In genomic region chr12:89960011-89960507, GRCh38 we compare ENCODE assay signal across 8 cellular contexts.
DNase-seq lines count a peak whose midpoint lies in the region; ATAC-seq and TF ChIP-seq lines count a peak whose summit lies in the region.

No MANE protein-coding gene starts in this region.

- no peak overlapping the region for H3K27ac ChIP-seq in endodermal cell (ENCODE audit: low read depth, low read length)

- no peaks in the 10 kb centered on the region for H3K9me3 ChIP-seq in endodermal cell (ENCODE audit: control insufficient read depth, low read length)

- DNase-seq in EL, result peak; percentile 63
- peak; percentile 73 for DNase-seq in epithelial cell of proximal tubule (ENCODE audit: low read depth)
- DNase-seq in endodermal cell, result no peak
- DNase-seq in progenitor cell of endocrine pancreas (ENCODE audit: low spot score, unreplicated experiment), result no peak
- DNase-seq in NCI-H187 (lab: John Stamatoyannopoulos, UW), result no peak
- no peak for DNase-seq in NCI-H524 (lab: John Stamatoyannopoulos, UW)

- H3K4me3 ChIP-seq in epithelial cell of proximal tubule (ENCODE audit: low read depth, low read length), result no peak overlapping the region
- no peak overlapping the region for H3K4me3 ChIP-seq in endodermal cell (ENCODE audit: low read length)

- H3K27ac Mint-ChIP-seq in endodermal cell, result no peak overlapping the region
- no peak overlapping the region for H3K27ac Mint-ChIP-seq in progenitor cell of endocrine pancreas

- ATAC-seq in GM19395 (IDR thresholded peaks at IDR 0.05; ENCODE audit: unreplicated experiment) (peak; percentile 95), HG03196 (IDR thresholded peaks at IDR 0.05; ENCODE audit: unreplicated experiment) (peak; percentile 98)

- H3K36me3 ChIP-seq in endodermal cell (ENCODE audit: control insufficient read depth, insufficient read depth, low read length), result no peaks in the 10 kb centered on the region

- H3K27me3 Mint-ChIP-seq in endodermal cell (ENCODE audit: insufficient read depth), result no peaks in the 10 kb centered on the region
- H3K27me3 Mint-ChIP-seq in progenitor cell of endocrine pancreas, result peaks cover 2% of the 10 kb centered on the region

- TF ChIP-seq CTCF in epithelial cell of proximal tubule (conservative IDR thresholded peaks at IDR 0.05; ENCODE audit: low read depth, low read length), result no peak
- no peak for TF ChIP-seq CTCF in endodermal cell (conservative IDR thresholded peaks at IDR 0.05)
- no peak for TF ChIP-seq CTCF in progenitor cell of endocrine pancreas (IDR thresholded peaks at IDR 0.05; ENCODE audit: unreplicated experiment)

- no peaks in the 10 kb centered on the region for H3K4me1 Mint-ChIP-seq in endodermal cell
- H3K4me1 Mint-ChIP-seq in progenitor cell of endocrine pancreas (ENCODE audit: low read depth), result no peaks in the 10 kb centered on the region

- H3K36me3 Mint-ChIP-seq in endodermal cell (ENCODE audit: low read depth) (no peaks in the 10 kb centered on the region), progenitor cell of endocrine pancreas (ENCODE audit: insufficient read depth) (no peaks in the 10 kb centered on the region)

- no peaks in the 10 kb centered on the region for H3K27me3 ChIP-seq in endodermal cell (ENCODE audit: control insufficient read depth, insufficient read depth, low read length, poor library complexity, severe bottlenecking)

- no peak overlapping the region for H3K9ac ChIP-seq in endodermal cell (ENCODE audit: extremely low read depth, low read length, poor library complexity, severe bottlenecking)

- H3K4me1 ChIP-seq in endodermal cell (ENCODE audit: control insufficient read depth, insufficient read depth, low read length), result no peaks in the 10 kb centered on the region

- H3K9me3 Mint-ChIP-seq in endodermal cell (no peaks in the 10 kb centered on the region), progenitor cell of endocrine pancreas (ENCODE audit: low read depth) (peaks cover 3% of the 10 kb centered on the region)

- no peak overlapping the region for H3K4me3 Mint-ChIP-seq in endodermal cell
- no peak overlapping the region for H3K4me3 Mint-ChIP-seq in progenitor cell of endocrine pancreas (ENCODE audit: low read depth)

- WGBS in endodermal cell (ENCODE audit: insufficient coverage in 1 of 2, insufficient read length in 1 of 2), 2 experiments, result 92 to 100% methylated on average over 1 to 2 of the region's 2 CpGs

Comparison
In these comparisons a context has a peak if more than half of its experiments do, and no peak if none do; other contexts are left out.
1. DNase-seq: peak in EL (single experiment) and epithelial cell of proximal tubule (single experiment); none in endodermal cell (single experiment), progenitor cell of endocrine pancreas (single experiment), NCI-H187 (0 of 2) and NCI-H524 (0 of 2).